30 cellular contexts compared by ENCODE assay signal in genomic region chr20:32875673-32876072, GRCh38. TPM values are rescaled to one million over a fixed set of nuclear protein-coding genes. Genes with fewer than 3 reads are reported as not detected.
"Had no signal": no experiment of that assay in that cellular context is flagged by ENCODE, and none has a peak within 500 bp of the region (broad histone marks: within the 10 kb centered on the region; RNA-seq: fewer than 3 reads in every experiment).

No MANE protein-coding gene starts in this region.

- H3K27me3 ChIP-seq: adrenal gland, ascending aorta, cardiac muscle cell had no signal

- H3K36me3 ChIP-seq: adrenal gland, ascending aorta, cardiac muscle cell had no signal

- H3K27ac ChIP-seq: adrenal gland, ascending aorta, cardiac muscle cell, VCaP had no signal

- H3K4me1 ChIP-seq: adrenal gland, ascending aorta had no signal

- DNase-seq: activated B cell treated with CpG ODN at 0.5 μM for 24 hours; activated CD4-positive, alpha-beta memory T cell treated with anti-CD3 and anti-CD28 coated beads for 36 hours; activated CD4-positive, alpha-beta T cell treated with anti-CD3 and anti-CD28 coated beads for 4 hours; activated CD4-positive, alpha-beta T cell treated with anti-CD3 and anti-CD28 coated beads, Interleukin-2, amount 10 ng/mL, durations not matched to agents 24 days and 14 days; activated CD4-positive, alpha-beta T cell treated with anti-CD3 and anti-CD28 coated beads, Interleukin-2, amount 50 U/mL, for 1 hour; activated CD4-positive, alpha-beta T cell treated with anti-CD3 and anti-CD28 coated beads, Interleukin-2, amount 50 U/mL, for 4 hours; activated CD4-positive, CD25-positive, alpha-beta regulatory T cell treated with anti-CD3 and anti-CD28 coated beads, Interleukin-2, amount 50 U/mL, for 72 hours; activated CD8-positive, alpha-beta memory T cell treated with anti-CD3 and anti-CD28 coated beads, Interleukin-2, amount 50 U/mL, for 4 hours; activated CD8-positive, alpha-beta T cell treated with anti-CD3 and anti-CD28 coated beads for 36 hours; activated effector memory CD4-positive, alpha-beta T cell treated with anti-CD3 and anti-CD28 coated beads, Interleukin-2, amount 50 U/mL, for 16 hours; activated gamma-delta T cell treated with Interleukin-2 at 50 U/mL for 16 hours; activated naive CD4-positive, alpha-beta T cell; activated naive CD4-positive, alpha-beta T cell treated with anti-CD3 and anti-CD28 coated beads for 36 hours; activated naive CD4-positive, alpha-beta T cell treated with anti-CD3 and anti-CD28 coated beads, Interleukin-2, amount 50 U/mL, for 16 hours; activated naive CD8-positive, alpha-beta T cell treated with anti-CD3 and anti-CD28 coated beads for 36 hours; activated T-cell treated with anti-CD3 and anti-CD28 coated beads for 4 hours; activated T-cell treated with anti-CD3 and anti-CD28 coated beads, Interleukin-2, amount 50 U/mL, for 4 hours; activated T-cell treated with anti-CD3 and anti-CD28 coated beads, Interleukin-2, amount 50 U/mL, for 72 hours; adrenal gland; amniotic stem cell; caudate nucleus; cerebellar nuclear complex; T-helper 1 cell; T-helper 2 cell; T-helper 9 cell had no signal

- ATAC-seq: activated CD8-positive, alpha-beta T cell treated with anti-CD3 and anti-CD28 coated beads for 36 hours; activated naive CD4-positive, alpha-beta T cell treated with anti-CD3 and anti-CD28 coated beads, Interleukin-2, amount 50 U/mL, for 72 hours; activated T-cell treated with anti-CD3 and anti-CD28 coated beads, Interleukin-2, amount 50 U/mL, for 4 hours; activated T-cell treated with anti-CD3 and anti-CD28 coated beads, Interleukin-2, amount 50 U/mL, for 72 hours; activated T-helper 17 cell treated with anti-CD3 and anti-CD28 coated beads, Interleukin-2, amount 50 U/mL, for 72 hours had no signal

- H3K9me3 ChIP-seq: adrenal gland, ascending aorta had no signal

- H3K4me3 ChIP-seq: adrenal gland, ascending aorta, cardiac muscle cell had no signal

RNA-seq across cellular contexts. Expression of gene EFCAB8, which starts 16.9 kb away (rescaled TPM):
- total RNA-seq: ascending aorta, cardiac muscle cell had no signal
